19 cellular contexts compared by ENCODE assay signal in the genomic region with DNA sequence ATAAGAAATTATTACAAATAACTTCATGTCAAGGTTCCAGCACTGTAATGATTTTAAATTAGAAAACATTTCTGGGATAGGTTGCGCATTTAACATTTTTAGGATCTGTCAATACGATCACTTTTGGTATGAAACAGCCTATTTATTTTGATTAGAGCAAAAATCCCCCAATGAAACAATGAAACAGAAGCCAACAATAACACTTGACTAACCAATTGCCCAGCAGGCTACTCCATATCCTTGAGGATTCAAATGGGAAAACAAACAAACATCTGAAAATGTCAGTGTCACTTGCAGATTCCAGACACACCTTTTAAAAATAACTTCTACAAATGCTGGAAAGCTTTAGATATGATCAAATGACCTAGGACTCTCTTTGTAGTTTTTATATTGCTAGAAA.
DNase-seq lines count a peak whose midpoint lies in the region; ATAC-seq, FAIRE-seq and TF ChIP-seq lines count a peak whose summit lies in the region.
"Had no signal": no experiment of that assay in that cellular context is flagged by ENCODE, and none has a peak within 500 bp of the region (broad histone marks: within the 10 kb centered on the region; RNA-seq: fewer than 3 reads in every experiment).

No MANE protein-coding gene starts in this region.

- H3K27ac ChIP-seq in right lobe of liver (no peak overlapping the region), HepG2 (ENCODE audit: extremely low read length, insufficient read depth, low read length) (no peak overlapping the region), esophagus squamous epithelium (no peak overlapping the region)

- H4K20me1 ChIP-seq in HepG2 (ENCODE audit: insufficient read depth, low read length): no peaks in the 10 kb centered on the region

- no peaks in the 10 kb centered on the region for H3K36me3 ChIP-seq in right lobe of liver
- H3K36me3 ChIP-seq in HepG2 (replicated peaks in 1 of 2; ENCODE audit: control insufficient read depth in 1 of 2, insufficient read depth in 2 of 2, low read length in 2 of 2): no peaks in the 10 kb centered on the region
- H3K36me3 ChIP-seq in esophagus squamous epithelium: no peaks in the 10 kb centered on the region

- no peak overlapping the region for H2AFZ ChIP-seq in HepG2 (ENCODE audit: low read length)

- DNase-seq in right lobe of liver (no peak), HepG2 (ENCODE audit: low spot score) (no peak), HEK293T (ENCODE audit: extremely low spot score) (peak; percentile 9), NCI-H69 (lab: John Stamatoyannopoulos, UW) (peak; percentile 17), esophagus squamous epithelium (lab: John Stamatoyannopoulos, UW) (no peak), DMS53 treated with DMSO at 0.1 percent for 48 hours (lab: John Stamatoyannopoulos, UW; ENCODE audit: unreplicated experiment) (no peak)
- DNase-seq: C1 segment of cervical spinal cord; Calu3; CD4-positive, alpha-beta memory T cell; COR-L47; DMS53; DND-41; H7; HFFc6 had no signal

- no peak overlapping the region for H3K9ac ChIP-seq in HepG2 (ENCODE audit: insufficient read depth, low read depth, low read length)

- WGBS in right lobe of liver (ENCODE audit: insufficient coverage, low coverage, low lambda C conversion rate, missing lambda C conversion rate): 82% methylated on average over 2 of the region's 2 CpGs
- 31% methylated on average over 2 of the region's 2 CpGs for WGBS in HepG2 (ENCODE audit: low lambda C conversion rate)
- WGBS in esophagus squamous epithelium, 2 donors: 85 to 86% methylated on average over 2 of the region's 2 CpGs

- FAIRE-seq in HepG2 (lab: Jason Lieb, UNC): no peak
- FAIRE-seq: G401.6, GM12892, H1 had no signal

- ATAC-seq in right lobe of liver (peak in 1 of 4 donors; percentile 33), HepG2 (no peak), SK-N-SH treated with all-trans-retinoic acid at 6 μM for 48 hours (no peak)
- ATAC-seq: HCT116 had no signal

- no peak for TF ChIP-seq EP300 in HepG2 (IDR thresholded peaks at IDR 0.05; ENCODE audit: low read depth in 2 of 2, low read length in 2 of 2)
- TF ChIP-seq EP300 in HepG2 (CRISPR knock-in tag; IDR thresholded peaks at IDR 0.05; ENCODE audit: borderline replicate concordance): no peak

- no TSS peak for BruUV-seq in HepG2 (replicated peaks; lab: Mats Ljungman, UMichigan)

- no peaks in the 10 kb centered on the region for H3K4me1 ChIP-seq in right lobe of liver
- no peaks in the 10 kb centered on the region for H3K4me1 ChIP-seq in HepG2 (ENCODE audit: insufficient read depth, low read length)
- no peaks in the 10 kb centered on the region for H3K4me1 ChIP-seq in esophagus squamous epithelium

- no peaks in the 10 kb centered on the region for H3K27me3 ChIP-seq in right lobe of liver
- no peaks in the 10 kb centered on the region for H3K27me3 ChIP-seq in HepG2 (ENCODE audit: control insufficient read depth in 1 of 2, insufficient read depth in 2 of 2, low read length in 2 of 2)
- H3K27me3 ChIP-seq in esophagus squamous epithelium: no peaks in the 10 kb centered on the region

- TF ChIP-seq RAD21 in HepG2 (CRISPR knock-in tag; IDR thresholded peaks at IDR 0.05): no peak

- in situ Hi-C loops in HepG2 (cut with HindIII; ENCODE audit: extremely low pct_ligation_motif_present, low pct_unique_long_range_greater_than_20kb): no loop called here

- POLR2A ChIA-PET in HepG2 (lab: Yijun Ruan, JAX) (no interaction called here), HEK293T (lab: Yijun Ruan, JAX) (no interaction called here)

- CTCF ChIA-PET in HepG2 (lab: Yijun Ruan, JAX; ENCODE audit: low intra/inter-chr PET ratio, low total read pairs) (no interaction called here), HEK293T (lab: Yijun Ruan, JAX) (no interaction called here)

- intact Hi-C loops in right lobe of liver (cut with DNase I): no loop called here
- intact Hi-C loops in HepG2 (cut with micrococcal nuclease; ENCODE audit: unreplicated experiment): no loop called here
- intact Hi-C loops in esophagus squamous epithelium (cut with DNase I): no loop called here

- H3K9me3 ChIP-seq in right lobe of liver (no peaks in the 10 kb centered on the region), HepG2 (ENCODE audit: low read length) (peaks cover 34% of the 10 kb centered on the region), esophagus squamous epithelium (no peaks in the 10 kb centered on the region)

- peak overlapping the region in 2 of 3 donors; percentile 23 to 29 for H3K4me3 ChIP-seq in right lobe of liver
- H3K4me3 ChIP-seq in HepG2 (replicated peaks in 1 of 3; ENCODE audit: insufficient read depth in 1 of 3, low read depth in 2 of 3, low read length in 3 of 3): no peak overlapping the region
- H3K4me3 ChIP-seq in esophagus squamous epithelium: no peak overlapping the region

- no peak for TF ChIP-seq CTCF in right lobe of liver (IDR thresholded peaks at IDR 0.05)
- TF ChIP-seq CTCF in HepG2 (CRISPR knock-in tag; IDR thresholded peaks at IDR 0.05): no peak
- no peak for TF ChIP-seq CTCF in esophagus squamous epithelium (IDR thresholded peaks at IDR 0.05)

- TF ChIP-seq POLR2A in right lobe of liver (IDR thresholded peaks at IDR 0.05) (no peak), HepG2 (IDR thresholded peaks at IDR 0.05; ENCODE audit: insufficient read depth in 1 of 2, low read depth in 2 of 2, low read length in 2 of 2) (no peak), esophagus squamous epithelium (IDR thresholded peaks at IDR 0.05) (no peak)

- H3K4me2 ChIP-seq in HepG2 (ENCODE audit: low read depth, low read length): no peak overlapping the region

- H3K79me2 ChIP-seq in HepG2 (ENCODE audit: insufficient read depth, low read length): no peaks in the 10 kb centered on the region

TF ChIP-seq in HepG2, 621 proteins besides CTCF, POLR2A, EP300 and RAD21:
- TF ChIP-seq ZNF253 (CRISPR knock-in tag; IDR thresholded peaks at IDR 0.05; ENCODE audit: borderline replicate concordance) (no peak), CBX2 (IDR thresholded peaks at IDR 0.05; ENCODE audit: low read depth, low read length) (no peak), CBX2 (CRISPR knock-in tag; IDR thresholded peaks at IDR 0.05; ENCODE audit: low read depth) (no peak), EHMT2 (IDR thresholded peaks at IDR 0.05; ENCODE audit: borderline replicate concordance, low read depth, low read length) (no peak), ATRX (CRISPR knock-in tag; IDR thresholded peaks at IDR 0.05; ENCODE audit: borderline replicate concordance) (no peak), ZBTB21 (CRISPR knock-in tag; IDR thresholded peaks at IDR 0.05) (no peak), POGZ (CRISPR knock-in tag; IDR thresholded peaks at IDR 0.05) (no peak), ZNF382 (CRISPR knock-in tag; IDR thresholded peaks at IDR 0.05; ENCODE audit: borderline replicate concordance) (no peak)
TF ChIP-seq in HepG2: peak in this region for 0.

TF ChIP-seq in HEK293T, 16 proteins besides CTCF, POLR2A, EP300 and RAD21 (continues in another document):
- TF ChIP-seq HDGF (IDR thresholded peaks at IDR 0.05; ENCODE audit: borderline replicate concordance) (no peak), SUZ12 (IDR thresholded peaks at IDR 0.05) (no peak), ELF4 (IDR thresholded peaks at IDR 0.05) (no peak), L3MBTL2 (conservative IDR thresholded peaks at IDR 0.05) (no peak), FOXK2 (IDR thresholded peaks at IDR 0.05) (no peak), ZNF384 (IDR thresholded peaks at IDR 0.05) (no peak), TARDBP (IDR thresholded peaks at IDR 0.05) (no peak), SP1 (IDR thresholded peaks at IDR 0.05) (no peak), LEF1 (IDR thresholded peaks at IDR 0.05; ENCODE audit: borderline replicate concordance) (no peak), CTBP1 (IDR thresholded peaks at IDR 0.05; ENCODE audit: borderline replicate concordance) (peak; percentile 91; the same call in 1 of the 2 replicates), NFRKB (IDR thresholded peaks at IDR 0.05) (no peak), FOXA1 (IDR thresholded peaks at IDR 0.05) (no peak), FOXM1 (IDR thresholded peaks at IDR 0.05; ENCODE audit: borderline replicate concordance) (peak; percentile 9; the same call in 1 of the 2 replicates)
- TF ChIP-seq, protein P1, sequence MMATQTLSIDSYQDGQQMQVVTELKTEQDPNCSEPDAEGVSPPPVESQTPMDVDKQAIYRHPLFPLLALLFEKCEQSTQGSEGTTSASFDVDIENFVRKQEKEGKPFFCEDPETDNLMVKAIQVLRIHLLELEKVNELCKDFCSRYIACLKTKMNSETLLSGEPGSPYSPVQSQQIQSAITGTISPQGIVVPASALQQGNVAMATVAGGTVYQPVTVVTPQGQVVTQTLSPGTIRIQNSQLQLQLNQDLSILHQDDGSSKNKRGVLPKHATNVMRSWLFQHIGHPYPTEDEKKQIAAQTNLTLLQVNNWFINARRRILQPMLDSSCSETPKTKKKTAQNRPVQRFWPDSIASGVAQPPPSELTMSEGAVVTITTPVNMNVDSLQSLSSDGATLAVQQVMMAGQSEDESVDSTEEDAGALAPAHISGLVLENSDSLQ (IDR thresholded peaks at IDR 0.05): peak; percentile 69

TF ChIP-seq in SK-N-SH treated with all-trans-retinoic acid at 6 μM for 48 hours, 23 proteins besides CTCF, POLR2A, EP300 and RAD21 (continues in another document):
- no peak for TF ChIP-seq PPARA (CRISPR knock-in tag; IDR thresholded peaks at IDR 0.05; ENCODE audit: borderline replicate concordance)
- no peak for TF ChIP-seq ESRRG (CRISPR knock-in tag; IDR thresholded peaks at IDR 0.05)
- TF ChIP-seq ZNF70 (CRISPR knock-in tag; IDR thresholded peaks at IDR 0.05): no peak
- TF ChIP-seq, protein P2, sequence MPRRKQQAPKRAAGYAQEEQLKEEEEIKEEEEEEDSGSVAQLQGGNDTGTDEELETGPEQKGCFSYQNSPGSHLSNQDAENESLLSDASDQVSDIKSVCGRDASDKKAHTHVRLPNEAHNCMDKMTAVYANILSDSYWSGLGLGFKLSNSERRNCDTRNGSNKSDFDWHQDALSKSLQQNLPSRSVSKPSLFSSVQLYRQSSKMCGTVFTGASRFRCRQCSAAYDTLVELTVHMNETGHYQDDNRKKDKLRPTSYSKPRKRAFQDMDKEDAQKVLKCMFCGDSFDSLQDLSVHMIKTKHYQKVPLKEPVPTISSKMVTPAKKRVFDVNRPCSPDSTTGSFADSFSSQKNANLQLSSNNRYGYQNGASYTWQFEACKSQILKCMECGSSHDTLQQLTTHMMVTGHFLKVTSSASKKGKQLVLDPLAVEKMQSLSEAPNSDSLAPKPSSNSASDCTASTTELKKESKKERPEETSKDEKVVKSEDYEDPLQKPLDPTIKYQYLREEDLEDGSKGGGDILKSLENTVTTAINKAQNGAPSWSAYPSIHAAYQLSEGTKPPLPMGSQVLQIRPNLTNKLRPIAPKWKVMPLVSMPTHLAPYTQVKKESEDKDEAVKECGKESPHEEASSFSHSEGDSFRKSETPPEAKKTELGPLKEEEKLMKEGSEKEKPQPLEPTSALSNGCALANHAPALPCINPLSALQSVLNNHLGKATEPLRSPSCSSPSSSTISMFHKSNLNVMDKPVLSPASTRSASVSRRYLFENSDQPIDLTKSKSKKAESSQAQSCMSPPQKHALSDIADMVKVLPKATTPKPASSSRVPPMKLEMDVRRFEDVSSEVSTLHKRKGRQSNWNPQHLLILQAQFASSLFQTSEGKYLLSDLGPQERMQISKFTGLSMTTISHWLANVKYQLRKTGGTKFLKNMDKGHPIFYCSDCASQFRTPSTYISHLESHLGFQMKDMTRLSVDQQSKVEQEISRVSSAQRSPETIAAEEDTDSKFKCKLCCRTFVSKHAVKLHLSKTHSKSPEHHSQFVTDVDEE (CRISPR knock-in tag; IDR thresholded peaks at IDR 0.05): no peak
- TF ChIP-seq TCF4 (CRISPR knock-in tag; IDR thresholded peaks at IDR 0.05; ENCODE audit: borderline replicate concordance): no peak
- TF ChIP-seq TOX (CRISPR knock-in tag; IDR thresholded peaks at IDR 0.05; ENCODE audit: borderline replicate concordance): no peak

Comparison
In these comparisons a context has a peak if more than half of its experiments do, and no peak if none do; other contexts are left out.
1. H3K4me3 ChIP-seq: peak in right lobe of liver (2 of 3); none in HepG2 (0 of 3) and esophagus squamous epithelium (0 of 4).
2. DNase-seq: peak in HEK293T (single experiment) and NCI-H69 (single experiment); none in right lobe of liver (0 of 3), HepG2 (single experiment), esophagus squamous epithelium (single experiment) and DMS53 treated with DMSO at 0.1 percent for 48 hours (single experiment).